8 cellular contexts compared by ENCODE assay signal in the genomic region with DNA sequence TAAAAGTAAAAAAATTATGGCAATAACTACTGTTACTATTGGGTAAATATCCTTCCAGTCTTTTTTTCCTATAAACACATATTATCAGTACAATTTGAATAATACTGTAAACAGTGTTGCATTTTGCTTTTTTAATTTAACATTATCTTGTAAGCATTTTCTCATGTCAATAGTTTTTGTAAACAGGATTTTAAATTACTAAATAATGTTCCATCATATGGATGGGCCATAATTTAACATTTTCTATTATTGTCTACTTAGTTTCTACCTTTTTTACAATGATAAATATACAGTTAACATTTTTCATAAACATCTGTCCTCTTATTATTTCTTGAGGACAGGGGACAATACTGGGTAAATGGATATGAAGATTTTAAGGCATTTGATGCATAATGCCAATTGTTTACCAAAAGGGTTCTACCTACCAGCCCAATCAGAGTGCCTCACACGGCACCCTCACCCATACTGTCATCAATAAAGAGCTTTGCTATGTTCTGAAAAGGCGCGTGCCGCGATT.
DNase-seq lines count a peak whose midpoint lies in the region; ATAC-seq and TF ChIP-seq lines count a peak whose summit lies in the region.

No MANE protein-coding gene starts in this region.

- no peaks in the 10 kb centered on the region for H4K20me1 ChIP-seq in MM.1S (ENCODE audit: insufficient read depth, low read length)

- peaks cover 5% of the 10 kb centered on the region; the same call in 1 of the 2 replicates for H3F3A ChIP-seq in MM.1S (ENCODE audit: insufficient read depth, low read length)

- peaks cover 8% of the 10 kb centered on the region for H3K36me3 Mint-ChIP-seq in effector memory CD8-positive, alpha-beta T cell (ENCODE audit: insufficient read depth)

- peaks cover 43% of the 10 kb centered on the region for H3K27me3 ChIP-seq in MM.1S (replicated peaks; ENCODE audit: insufficient read depth, low read length)
- H3K27me3 ChIP-seq in neuron (ENCODE audit: insufficient read depth, low read length): peaks cover 22% of the 10 kb centered on the region

- DNase-seq in MM.1S: no peak
- no peak for DNase-seq in effector memory CD8-positive, alpha-beta T cell
- no peak for DNase-seq in hepatic stellate cell (ENCODE audit: low spot score)
- no peak for DNase-seq in DMS 273 (lab: John Stamatoyannopoulos, UW; ENCODE audit: unreplicated experiment)
- no peak for DNase-seq in NCI-H69 (lab: John Stamatoyannopoulos, UW)
- no peak for DNase-seq in D341Med (ENCODE audit: low spot score)

- H3K27ac Mint-ChIP-seq in effector memory CD8-positive, alpha-beta T cell: peak overlapping the region; percentile 25 to 90

- peaks cover 12 to 24% of the 10 kb centered on the region in 2 donors for H3K27me3 Mint-ChIP-seq in effector memory CD8-positive, alpha-beta T cell

- H2AFZ ChIP-seq in MM.1S (ENCODE audit: low read length) (peak overlapping the region; percentile 69), neuron (ENCODE audit: low read depth, low read length) (peak overlapping the region; percentile 44)

- TF ChIP-seq CTCF in C4-2B (conservative IDR thresholded peaks at IDR 0.05) (no peak), MM.1S (IDR thresholded peaks at IDR 0.05; ENCODE audit: low read length) (no peak)

- H3K36me3 ChIP-seq in MM.1S (replicated peaks; ENCODE audit: insufficient read depth, low read length): no peaks in the 10 kb centered on the region
- no peaks in the 10 kb centered on the region for H3K36me3 ChIP-seq in neuron (ENCODE audit: insufficient read depth, low read length)

- peak overlapping the region; percentile 86 to 98 for H3K4me3 Mint-ChIP-seq in effector memory CD8-positive, alpha-beta T cell

- ATAC-seq in effector memory CD8-positive, alpha-beta T cell (replicated peaks): peak; percentile 22

- H3K4me3 ChIP-seq in MM.1S (ENCODE audit: low read length): peak overlapping the region; percentile 63
- H3K4me3 ChIP-seq in neuron (ENCODE audit: low read length): peak overlapping the region; percentile 57

- H3K9me2 ChIP-seq in MM.1S (replicated peaks; ENCODE audit: insufficient read depth, low read length): no peaks in the 10 kb centered on the region

- H3K9ac ChIP-seq in MM.1S (ENCODE audit: low read length): no peak overlapping the region

- H3K9me3 Mint-ChIP-seq in effector memory CD8-positive, alpha-beta T cell: no peaks in the 10 kb centered on the region

- H3K27ac ChIP-seq in C4-2B (peak overlapping the region; percentile 28; the same call in 1 of the 2 replicates), MM.1S (ENCODE audit: low read length) (no peak overlapping the region)

- H3K4me1 Mint-ChIP-seq in effector memory CD8-positive, alpha-beta T cell (ENCODE audit: low read depth in 2 of 2): peaks cover 16 to 22% of the 10 kb centered on the region in 2 donors

- H3K4me1 ChIP-seq in MM.1S (ENCODE audit: low read length) (peaks cover 5% of the 10 kb centered on the region; the same call in 1 of the 2 replicates), neuron (ENCODE audit: insufficient read depth, low read length) (peaks cover 27% of the 10 kb centered on the region)

- no peaks in the 10 kb centered on the region for H3K9me3 ChIP-seq in MM.1S (replicated peaks; ENCODE audit: insufficient read depth, low read length)
- H3K9me3 ChIP-seq in neuron (ENCODE audit: low read length): no peaks in the 10 kb centered on the region

- H3K4me2 ChIP-seq in MM.1S (ENCODE audit: low read depth, low read length): peak overlapping the region; percentile 88

- no peaks in the 10 kb centered on the region for H3K79me2 ChIP-seq in MM.1S (ENCODE audit: low read length)
